8 cellular contexts compared by ENCODE assay signal in genomic region chr17:1365445-1366039, GRCh38. TPM values are rescaled to one million over a fixed set of nuclear protein-coding genes. Genes with fewer than 3 reads are reported as not detected.
DNase-seq lines count a peak whose midpoint lies in the region; ATAC-seq and TF ChIP-seq lines count a peak whose summit lies in the region.

No MANE protein-coding gene starts in this region.

- H3K27me3 ChIP-seq in AG04450 (ENCODE audit: control insufficient read depth, insufficient read depth, low read length): no peaks in the 10 kb centered on the region

- peaks cover 51% of the 10 kb centered on the region for H3K4me1 Mint-ChIP-seq in central memory CD8-positive, alpha-beta T cell

- peaks cover 37% of the 10 kb centered on the region for H3K36me3 Mint-ChIP-seq in central memory CD8-positive, alpha-beta T cell (ENCODE audit: insufficient read depth)

- POLR2A ChIA-PET in AG04450 (lab: Yijun Ruan, JAX): interaction anchor here (0.5 to 1.3 kb wide), 7 partner anchors 11 to 151 kb away, joined by 3 to 15 read pairs (median 4); partner anchors contain the start of genes CRK, INPP5K and YWHAE

- CTCF ChIA-PET in AG04450 (lab: Charles Lee): interaction anchor here (0.5 to 3.3 kb wide), 48 partner anchors 9 to 209 kb away, joined by 3 to 78 read pairs (median 5); partner anchors contain the start of genes CRK, INPP5K and YWHAE

- no peaks in the 10 kb centered on the region for H3K9me3 Mint-ChIP-seq in central memory CD8-positive, alpha-beta T cell

- peak; percentile 72 for DNase-seq in AG04450 (ENCODE audit: low read depth, low spot score)
- DNase-seq in GM20000 (ENCODE audit: low spot score): peak; percentile 74
- DNase-seq in NCI-H2227 (lab: John Stamatoyannopoulos, UW; ENCODE audit: unreplicated experiment): peak; percentile 75
- DNase-seq in central memory CD8-positive, alpha-beta T cell (ENCODE audit: low spot score in 2 of 2): peak; percentile 24 to 55
- peak; percentile 83 for DNase-seq in islet precursor cell
- peak; percentile 58 for DNase-seq in stimulated activated CD4-positive, alpha-beta T cell treated with anti-CD3 and anti-CD28 coated beads, Interleukin-1b, Interleukin-23, amount 100 ng/mL, for 48 hours

- no peaks in the 10 kb centered on the region for H3K9me3 ChIP-seq in AG04450 (ENCODE audit: control insufficient read depth, insufficient read depth, low read length)

- H3K27ac ChIP-seq in AG04450 (ENCODE audit: low read depth, low read length) (peak overlapping the region; percentile 47), VCaP (no peak overlapping the region)

- H3K4me3 ChIP-seq in AG04450 (ENCODE audit: low read depth, low read length): no peak overlapping the region

- H3K27me3 Mint-ChIP-seq in central memory CD8-positive, alpha-beta T cell: no peaks in the 10 kb centered on the region

- ATAC-seq in central memory CD8-positive, alpha-beta T cell (replicated peaks; ENCODE audit: extremely low read depth, poor library complexity, severe bottlenecking): peak; percentile 75
- no peak for ATAC-seq in HG02885 (IDR thresholded peaks at IDR 0.05; ENCODE audit: poor library complexity, unreplicated experiment)

- TF ChIP-seq CTCF in AG04450 (IDR thresholded peaks at IDR 0.05; ENCODE audit: low read depth, low read length): peak; percentile 94
- TF ChIP-seq CTCF in GM20000 (IDR thresholded peaks at IDR 0.05; ENCODE audit: extremely low read depth, missing control alignments): peak; percentile 53
- peak; percentile 95 for TF ChIP-seq CTCF in VCaP (conservative IDR thresholded peaks at IDR 0.05)

- no peak overlapping the region for H3K4me3 Mint-ChIP-seq in central memory CD8-positive, alpha-beta T cell

- peak overlapping the region; percentile 16 for H3K27ac Mint-ChIP-seq in central memory CD8-positive, alpha-beta T cell (ENCODE audit: low read depth)

RNA-seq across cellular contexts. Expression of gene YWHAE, which starts 34.5 kb away (rescaled TPM):
- 884 and 1,187 TPM in 2 replicates for polyA plus RNA-seq in AG04450 (2011; rRNA removed)
- 735 and 802 TPM in 2 replicates for polyA minus RNA-seq in AG04450 (2011; rRNA and poly(A)+ RNA removed)
